In genomic region chr1:205444300-205444930, GRCh38 we compare ENCODE assay signal across 16 cellular contexts. TPM values are rescaled to one million over a fixed set of nuclear protein-coding genes. Genes with fewer than 3 reads are reported as not detected.
DNase-seq lines count a peak whose midpoint lies in the region; ATAC-seq and TF ChIP-seq lines count a peak whose summit lies in the region.
"Had no signal": no experiment of that assay in that cellular context is flagged by ENCODE, and none has a peak within 500 bp of the region (broad histone marks: within the 10 kb centered on the region; RNA-seq: fewer than 3 reads in every experiment).

No MANE protein-coding gene starts in this region.

- POLR2A ChIA-PET in naive thymus-derived CD8-positive, alpha-beta T cell (lab: Charles Lee): no interaction called here

- H4K20me1 ChIP-seq in H9 (ENCODE audit: control insufficient read depth, insufficient read depth, insufficient read length) (no peaks in the 10 kb centered on the region), smooth muscle cell (ENCODE audit: low read depth) (peaks cover 52% of the 10 kb centered on the region)

- H3K27ac Mint-ChIP-seq in H9 (peak overlapping the region; percentile 93 to 96 (median 94)), glutamatergic neuron (ENCODE audit: unreplicated experiment) (no peak overlapping the region)
- peak overlapping the region in 1 of 10 donors; percentile 29 for H3K27ac Mint-ChIP-seq in naive thymus-derived CD8-positive, alpha-beta T cell
- H3K27ac Mint-ChIP-seq: HFFc6, IgD-negative memory B cell had no signal

- H3K36me3 Mint-ChIP-seq in H9 (ENCODE audit: insufficient read depth in 1 of 3, low read depth in 3 of 3): peaks cover 0 to 24% (median 4%) of the 10 kb centered on the region in 3 experiments; a peak in 4 of 7 replicates
- no peaks in the 10 kb centered on the region for H3K36me3 Mint-ChIP-seq in glutamatergic neuron (ENCODE audit: unreplicated experiment)
- no peaks in the 10 kb centered on the region for H3K36me3 Mint-ChIP-seq in naive thymus-derived CD8-positive, alpha-beta T cell

- H3K27me3 ChIP-seq in H9 (ENCODE audit: insufficient read depth, low read length) (no peaks in the 10 kb centered on the region; the same call in 1 of the 2 replicates), iPS-15b (ENCODE audit: control insufficient read depth, insufficient read depth, low read length) (peaks cover 21% of the 10 kb centered on the region), smooth muscle cell (ENCODE audit: low read depth) (no peaks in the 10 kb centered on the region)

- no peak overlapping the region for H4K5ac ChIP-seq in H9 (ENCODE audit: insufficient read length, low read depth, low read length)

- H2BK15ac ChIP-seq in H9 (ENCODE audit: low read depth, low read length): no peak overlapping the region

- H2BK120ac ChIP-seq in H9 (ENCODE audit: low read depth, low read length, poor library complexity, severe bottlenecking): no peak overlapping the region

- no peak overlapping the region for H3K56ac ChIP-seq in H9 (ENCODE audit: insufficient read length, low read depth, low read length)

- H3K9me3 Mint-ChIP-seq in H9: no peaks in the 10 kb centered on the region
- H3K9me3 Mint-ChIP-seq in glutamatergic neuron (ENCODE audit: unreplicated experiment): peaks cover 7% of the 10 kb centered on the region
- H3K9me3 Mint-ChIP-seq in naive thymus-derived CD8-positive, alpha-beta T cell: no peaks in the 10 kb centered on the region
- H3K9me3 Mint-ChIP-seq: HFFc6, IgD-negative memory B cell had no signal

- H3K79me1 ChIP-seq in H9 (ENCODE audit: insufficient read depth, low read depth, low read length, poor library complexity, severe bottlenecking): no peaks in the 10 kb centered on the region

- no peak overlapping the region for H4K91ac ChIP-seq in H9 (ENCODE audit: insufficient read length, low read depth, low read length)

- H3K36me3 ChIP-seq in iPS-15b (ENCODE audit: control insufficient read depth, insufficient read depth, low read length) (no peaks in the 10 kb centered on the region), smooth muscle cell (ENCODE audit: low read depth) (no peaks in the 10 kb centered on the region)

- H3K4me1 Mint-ChIP-seq in H9 (peaks cover 93 to 94% of the 10 kb centered on the region in 2 experiments), glutamatergic neuron (ENCODE audit: low read depth, unreplicated experiment) (peaks cover 24% of the 10 kb centered on the region)
- peaks cover 18 to 29% (median 28%) of the 10 kb centered on the region in 4 donors for H3K4me1 Mint-ChIP-seq in naive thymus-derived CD8-positive, alpha-beta T cell

- H3K27ac ChIP-seq in H9 (ENCODE audit: insufficient read length, low read depth, low read length) (no peak overlapping the region), smooth muscle cell (ENCODE audit: low read depth) (peak overlapping the region; percentile 35)

- no peak overlapping the region for H3T11ph ChIP-seq in H9 (ENCODE audit: low read length)

- DNase-seq in H9 (no peak), amniotic epithelial cell (ENCODE audit: low read depth) (peak; percentile 48), smooth muscle cell (lab: John Stamatoyannopoulos, UW; ENCODE audit: unreplicated experiment) (no peak), glutamatergic neuron (no peak), A172 (ENCODE audit: low spot score) (no peak)
- DNase-seq in naive thymus-derived CD8-positive, alpha-beta T cell: no peak
- DNase-seq: dermis blood vessel endothelial cell, foreskin fibroblast, HFFc6, kidney glomerular epithelial cell, SIG-M5 had no signal

- H3K23ac ChIP-seq in H9 (ENCODE audit: insufficient read length, low read depth, low read length): no peak overlapping the region

- H3K4me2 ChIP-seq in H9 (ENCODE audit: insufficient read depth, insufficient read length, low read length): peak overlapping the region; percentile 30
- peak overlapping the region; percentile 82 for H3K4me2 ChIP-seq in smooth muscle cell

- H3F3A ChIP-seq in smooth muscle cell (ENCODE audit: low read depth): peaks cover 18% of the 10 kb centered on the region

- H3K9ac ChIP-seq in H9 (ENCODE audit: extremely low read depth, insufficient read length, low read length) (no peak overlapping the region), iPS-15b (ENCODE audit: low read depth, low read length) (no peak overlapping the region), smooth muscle cell (ENCODE audit: low read depth) (peak overlapping the region; percentile 11)

- no peak overlapping the region for H3K14ac ChIP-seq in H9 (ENCODE audit: insufficient read depth, low read length)

- no peak overlapping the region for H2AK5ac ChIP-seq in H9 (ENCODE audit: insufficient read length, low read length)

- WGBS in H9 (ENCODE audit: extremely low coverage, insufficient read length, low lambda C conversion rate): no CpG with 5 or more reads among the region's 10 CpGs
- WGBS in smooth muscle cell (ENCODE audit: low lambda C conversion rate): 30% methylated on average over 10 of the region's 10 CpGs

- H3K18ac ChIP-seq in H9 (ENCODE audit: insufficient read length, low read depth, low read length): no peak overlapping the region

- no peak overlapping the region for H4K8ac ChIP-seq in H9 (replicated peaks; ENCODE audit: insufficient read length, low read depth, low read length)

- peaks cover 6% of the 10 kb centered on the region for H3K23me2 ChIP-seq in H9 (ENCODE audit: insufficient read length, low read depth, low read length, poor library complexity, severe bottlenecking)

- H3K79me2 ChIP-seq in H9 (ENCODE audit: insufficient read depth, low read length) (no peaks in the 10 kb centered on the region), smooth muscle cell (ENCODE audit: low read depth) (peaks cover 16% of the 10 kb centered on the region)

- peaks cover 58% of the 10 kb centered on the region for H3K4me1 ChIP-seq in H9 (ENCODE audit: insufficient read depth, low read length)
- peaks cover 80% of the 10 kb centered on the region for H3K4me1 ChIP-seq in iPS-15b (ENCODE audit: control insufficient read depth, insufficient read depth, low read length)
- peaks cover 88% of the 10 kb centered on the region for H3K4me1 ChIP-seq in smooth muscle cell (ENCODE audit: low read depth)

- H3K27me3 Mint-ChIP-seq in H9 (ENCODE audit: low read depth): peaks cover 6% of the 10 kb centered on the region
- H3K27me3 Mint-ChIP-seq in glutamatergic neuron (ENCODE audit: unreplicated experiment): peaks cover 7% of the 10 kb centered on the region
- H3K27me3 Mint-ChIP-seq in naive thymus-derived CD8-positive, alpha-beta T cell: peaks cover 0 to 2% (median 0%) of the 10 kb centered on the region in 5 donors

- no peak overlapping the region for H3K4ac ChIP-seq in H9 (ENCODE audit: low read depth, low read length)

- no peak overlapping the region for H2BK12ac ChIP-seq in H9 (ENCODE audit: insufficient read length, low read depth, low read length)

- H2AFZ ChIP-seq in H9 (ENCODE audit: low read length) (no peak overlapping the region), smooth muscle cell (ENCODE audit: low read depth) (no peak overlapping the region)

- H3K4me3 Mint-ChIP-seq in H9: peak overlapping the region; percentile 38 to 67; a peak in 4 of 5 replicates
- no peak overlapping the region for H3K4me3 Mint-ChIP-seq in glutamatergic neuron (ENCODE audit: unreplicated experiment)
- no peak overlapping the region for H3K4me3 Mint-ChIP-seq in naive thymus-derived CD8-positive, alpha-beta T cell
- H3K4me3 Mint-ChIP-seq: HFFc6 had no signal

- H3K4me3 ChIP-seq in iPS-15b (ENCODE audit: low read depth, low read length): peak overlapping the region; percentile 31
- peak overlapping the region; percentile 15 for H3K4me3 ChIP-seq in smooth muscle cell

- no peak overlapping the region for H2BK20ac ChIP-seq in H9 (ENCODE audit: low read depth, low read length, poor library complexity, severe bottlenecking)

- ATAC-seq in naive thymus-derived CD8-positive, alpha-beta T cell: no peak
- no peak for ATAC-seq in GM19467 (IDR thresholded peaks at IDR 0.05; ENCODE audit: unreplicated experiment)

- H3K9me3 ChIP-seq in H9 (ENCODE audit: control insufficient read depth, low read depth, low read length) (no peaks in the 10 kb centered on the region), iPS-15b (ENCODE audit: control insufficient read depth, insufficient read depth, low read length) (no peaks in the 10 kb centered on the region), smooth muscle cell (replicated peaks; ENCODE audit: low read depth) (no peaks in the 10 kb centered on the region)

- TF ChIP-seq CTCF in H9 (conservative IDR thresholded peaks at IDR 0.05) (peak; percentile 29; the same call in 2 of the 3 replicates), smooth muscle cell (IDR thresholded peaks at IDR 0.05; ENCODE audit: borderline replicate concordance, insufficient read depth, poor library complexity, severe bottlenecking) (no peak), glutamatergic neuron (IDR thresholded peaks at IDR 0.05; ENCODE audit: partially characterized antibody, unreplicated experiment) (no peak)

- H2BK5ac ChIP-seq in H9 (ENCODE audit: insufficient read length, low read length): no peak overlapping the region

RNA-seq across cellular contexts. Expression of gene BLACAT1, which starts 11.4 kb away (rescaled TPM):
- total RNA-seq in H9 (2021) (3.8 and 4.0 TPM in 2 replicates), smooth muscle cell (1.3 and 3.9 TPM in 2 replicates), glutamatergic neuron (ENCODE audit: unreplicated experiment) (1.1 TPM)
- polyA plus RNA-seq in smooth muscle cell: 0.72 and 2.8 TPM in 2 replicates
- total RNA-seq in A172 (2014; rRNA removed; shearing (Covaris generic)): 0.28 and 1.4 TPM in 2 replicates
- total RNA-seq in naive thymus-derived CD8-positive, alpha-beta T cell: under 1 TPM; 0.11 to 0.31 TPM
- not detected for polyA plus RNA-seq in naive thymus-derived CD8-positive, alpha-beta T cell
- total RNA-seq: dermis blood vessel endothelial cell, HFFc6, osteocyte had no signal
- polyA plus RNA-seq: IgD-negative memory B cell had no signal

RNA-seq across cellular contexts. Expression of gene LEMD1, which starts 22.6 kb away (rescaled TPM):
- 11.8 and 11.9 TPM in 2 replicates for total RNA-seq in H9 (2021)
- total RNA-seq in smooth muscle cell: 1.3 and 5.8 TPM in 2 replicates
- 8.0 and 15.0 TPM in 2 replicates for polyA plus RNA-seq in smooth muscle cell
- total RNA-seq in glutamatergic neuron (ENCODE audit: unreplicated experiment): 2.0 TPM
- 0.36 and 0.60 TPM in 2 replicates for total RNA-seq in A172 (2014; rRNA removed; shearing (Covaris generic))
- not detected for total RNA-seq in naive thymus-derived CD8-positive, alpha-beta T cell
- not detected for polyA plus RNA-seq in naive thymus-derived CD8-positive, alpha-beta T cell
- total RNA-seq: dermis blood vessel endothelial cell, HFFc6, osteocyte had no signal
- polyA plus RNA-seq: BJ, IgD-negative memory B cell had no signal

Comparison
In these comparisons a context has a peak if more than half of its experiments do, and no peak if none do; other contexts are left out.
1. H3K4me3 Mint-ChIP-seq: peak in H9 (2 of 2); none in glutamatergic neuron (single experiment) and naive thymus-derived CD8-positive, alpha-beta T cell (0 of 10).